ENCODE assay signal across 1 cellular context in genomic region chr5:68289576-68289975, GRCh38.
TF ChIP-seq lines count a peak whose summit lies in the region.

No MANE protein-coding gene starts in this region.

TF ChIP-seq in GM23338, 12 proteins besides CTCF, POLR2A, EP300 and RAD21 (continued from another document):
- TF ChIP-seq ZNF462 (CRISPR knock-in tag; IDR thresholded peaks at IDR 0.05) (no peak), EZH2 (IDR thresholded peaks at IDR 0.05; ENCODE audit: low read depth, unreplicated experiment) (no peak), CREB1 (CRISPR knock-in tag; IDR thresholded peaks at IDR 0.05; ENCODE audit: low read depth) (no peak), ZNF114 (CRISPR knock-in tag; IDR thresholded peaks at IDR 0.05) (no peak), POLR2AphosphoS5 (IDR thresholded peaks at IDR 0.05; ENCODE audit: low read depth) (no peak)
